In genomic region chr1:234620272-234620711, GRCh38 we compare ENCODE assay signal across 11 cellular contexts. TPM values are rescaled to one million over a fixed set of nuclear protein-coding genes. Genes with fewer than 3 reads are reported as not detected.
DNase-seq lines count a peak whose midpoint lies in the region; ATAC-seq and TF ChIP-seq lines count a peak whose summit lies in the region.
"Had no signal": no experiment of that assay in that cellular context is flagged by ENCODE, and none has a peak within 500 bp of the region (broad histone marks: within the 10 kb centered on the region; RNA-seq: fewer than 3 reads in every experiment).

No MANE protein-coding gene starts in this region.

- H3K36me3 ChIP-seq in OCI-LY3 (replicated peaks; ENCODE audit: low read depth, low read length), result no peaks in the 10 kb centered on the region
- no peaks in the 10 kb centered on the region for H3K36me3 ChIP-seq in subcutaneous abdominal adipose tissue (ENCODE audit: control insufficient read depth in 5 of 5, insufficient read depth in 5 of 5, low read length in 5 of 5)
- H3K36me3 ChIP-seq in testis (ENCODE audit: low read depth, missing control alignments), result no peaks in the 10 kb centered on the region
- H3K36me3 ChIP-seq: vagina had no signal

- CTCF ChIA-PET in activated CD4-positive, alpha-beta memory T cell treated with anti-CD3 and anti-CD28 coated beads for 36 hours (lab: Charles Lee), result no interaction called here

- TF ChIP-seq POLR2A in testis (IDR thresholded peaks at IDR 0.05), result no peak

- no peaks in the 10 kb centered on the region for H3K9me3 ChIP-seq in OCI-LY3 (ENCODE audit: insufficient read depth, low read length)
- H3K9me3 ChIP-seq in subcutaneous abdominal adipose tissue (ENCODE audit: control insufficient read depth in 5 of 5, low read length in 5 of 5), result no peaks in the 10 kb centered on the region
- H3K9me3 ChIP-seq in testis, result no peaks in the 10 kb centered on the region
- H3K9me3 ChIP-seq: vagina had no signal

- peak overlapping the region; percentile 82 for H2AFZ ChIP-seq in OCI-LY3 (ENCODE audit: low read depth, low read length)

- H3K27ac ChIP-seq in OCI-LY3 (ENCODE audit: low read length), result no peak overlapping the region
- H3K27ac ChIP-seq in subcutaneous abdominal adipose tissue (ENCODE audit: low read depth, low read length), result peak overlapping the region; percentile 73
- peak overlapping the region in 1 of 2 donors; percentile 44 for H3K27ac ChIP-seq in testis
- H3K27ac ChIP-seq: vagina had no signal

- no peaks in the 10 kb centered on the region for H3K36me3 Mint-ChIP-seq in activated CD4-positive, alpha-beta memory T cell treated with anti-CD3 and anti-CD28 coated beads for 36 hours
- H3K36me3 Mint-ChIP-seq: activated naive CD4-positive, alpha-beta T cell treated with anti-CD3 and anti-CD28 coated beads, Interleukin-2, amount 10 ng/mL, durations not matched to agents 7 days and 5 days had no signal

- H3K4me3 ChIP-seq in OCI-LY3 (ENCODE audit: low read length), result peak overlapping the region; percentile 48
- H3K4me3 ChIP-seq in subcutaneous abdominal adipose tissue (ENCODE audit: low read depth in 1 of 5, low read length in 5 of 5), result no peak overlapping the region
- H3K4me3 ChIP-seq in testis, result no peak overlapping the region
- H3K4me3 ChIP-seq: vagina had no signal

- peaks cover 34% of the 10 kb centered on the region for H3K4me1 ChIP-seq in OCI-LY3 (ENCODE audit: low read length)
- peaks cover 9 to 65% (median 61%) of the 10 kb centered on the region in 5 donors for H3K4me1 ChIP-seq in subcutaneous abdominal adipose tissue (ENCODE audit: control insufficient read depth in 5 of 5, insufficient read depth in 5 of 5, low read length in 5 of 5)
- peaks cover 8% of the 10 kb centered on the region for H3K4me1 ChIP-seq in testis

- TF ChIP-seq CTCF in OCI-LY3 (IDR thresholded peaks at IDR 0.05; ENCODE audit: low read depth, low read length) (no peak), testis (IDR thresholded peaks at IDR 0.05) (no peak)

- H3K9me3 Mint-ChIP-seq in activated CD4-positive, alpha-beta memory T cell treated with anti-CD3 and anti-CD28 coated beads for 36 hours, result no peaks in the 10 kb centered on the region
- H3K9me3 Mint-ChIP-seq: activated naive CD4-positive, alpha-beta T cell treated with anti-CD3 and anti-CD28 coated beads, Interleukin-2, amount 10 ng/mL, durations not matched to agents 7 days and 5 days had no signal

- H3K4me1 Mint-ChIP-seq in activated CD4-positive, alpha-beta memory T cell treated with anti-CD3 and anti-CD28 coated beads for 36 hours (ENCODE audit: low read depth), result peaks cover 4% of the 10 kb centered on the region

- peak; percentile 36 to 67 for DNase-seq in NCI-H524 (lab: John Stamatoyannopoulos, UW)
- no peak for DNase-seq in NCI-H524 treated with DMSO at 0.1 percent for 48 hours (lab: John Stamatoyannopoulos, UW)
- no peak for DNase-seq in left colon
- DNase-seq in activated CD4-positive, alpha-beta memory T cell treated with anti-CD3 and anti-CD28 coated beads for 36 hours, result no peak
- no peak for DNase-seq in COR-L47 (lab: John Stamatoyannopoulos, UW)
- DNase-seq in testis, result no peak
- DNase-seq: activated naive CD4-positive, alpha-beta T cell treated with anti-CD3 and anti-CD28 coated beads, Interleukin-2, amount 10 ng/mL, durations not matched to agents 7 days and 5 days; erythroblast had no signal

- 73 to 81% methylated on average over 4 of the region's 4 CpGs for WGBS in testis, 2 donors

- no peaks in the 10 kb centered on the region for H3K27me3 ChIP-seq in OCI-LY3 (ENCODE audit: low read depth, low read length)
- H3K27me3 ChIP-seq in subcutaneous abdominal adipose tissue (ENCODE audit: control insufficient read depth in 5 of 5, insufficient read depth in 4 of 5, low read length in 5 of 5), result no peaks in the 10 kb centered on the region
- no peaks in the 10 kb centered on the region for H3K27me3 ChIP-seq in testis
- H3K27me3 ChIP-seq: vagina had no signal

- no peaks in the 10 kb centered on the region for H3K79me2 ChIP-seq in OCI-LY3 (ENCODE audit: low read length)

- no peaks in the 10 kb centered on the region for H4K20me1 ChIP-seq in OCI-LY3 (ENCODE audit: insufficient read depth, low read length)

- intact Hi-C loops in left colon (cut with DNase I, micrococcal nuclease), result no loop called here
- intact Hi-C loops in activated CD4-positive, alpha-beta memory T cell treated with anti-CD3 and anti-CD28 coated beads for 36 hours (cut with micrococcal nuclease), result no loop called here
- intact Hi-C loops in testis (cut with DNase I; ENCODE audit: low total_unique reads), result no loop called here

- POLR2A ChIA-PET in activated CD4-positive, alpha-beta memory T cell treated with anti-CD3 and anti-CD28 coated beads for 36 hours (lab: Charles Lee), result no interaction called here

- no peak overlapping the region for H3K27ac Mint-ChIP-seq in activated CD4-positive, alpha-beta memory T cell treated with anti-CD3 and anti-CD28 coated beads for 36 hours
- H3K27ac Mint-ChIP-seq: activated naive CD4-positive, alpha-beta T cell treated with anti-CD3 and anti-CD28 coated beads, Interleukin-2, amount 10 ng/mL, durations not matched to agents 7 days and 5 days had no signal

- no peaks in the 10 kb centered on the region for H3K27me3 Mint-ChIP-seq in activated CD4-positive, alpha-beta memory T cell treated with anti-CD3 and anti-CD28 coated beads for 36 hours

- peak overlapping the region; percentile 73 for H3K4me2 ChIP-seq in OCI-LY3 (ENCODE audit: low read length)

- no peak overlapping the region for H3K4me3 Mint-ChIP-seq in activated CD4-positive, alpha-beta memory T cell treated with anti-CD3 and anti-CD28 coated beads for 36 hours
- H3K4me3 Mint-ChIP-seq: activated naive CD4-positive, alpha-beta T cell treated with anti-CD3 and anti-CD28 coated beads, Interleukin-2, amount 10 ng/mL, durations not matched to agents 7 days and 5 days had no signal

- ATAC-seq in left colon, result peak; percentile 27

- H3K9ac ChIP-seq in OCI-LY3 (ENCODE audit: low read length), result peak overlapping the region; percentile 50
- H3K9ac ChIP-seq in subcutaneous abdominal adipose tissue (ENCODE audit: low read length in 5 of 5), result peak overlapping the region in 2 of 5 donors; percentile 37

RNA-seq across cellular contexts. Expression of gene IRF2BP2, which starts 10.3 kb away (rescaled TPM):
- total RNA-seq in left colon (100 to 1,000 TPM; 176 TPM), testis (10 to 100 TPM; 82.0 to 96.6 TPM)
- 100 to 1,000 TPM; 139 to 147 TPM for total RNA-seq in activated CD4-positive, alpha-beta memory T cell treated with anti-CD3 and anti-CD28 coated beads for 36 hours
- 100 TPM for polyA plus RNA-seq in testis (ENCODE audit: insufficient read depth, low read depth, low replicate concordance)

Comparison
In these comparisons a context has a peak if more than half of its experiments do, and no peak if none do; other contexts are left out.
1. DNase-seq: peak in NCI-H524 (2 of 2); none in NCI-H524 treated with DMSO at 0.1 percent for 48 hours (single experiment), left colon (0 of 2), activated CD4-positive, alpha-beta memory T cell treated with anti-CD3 and anti-CD28 coated beads for 36 hours (single experiment), COR-L47 (single experiment) and testis (single experiment).